In the genomic region with DNA sequence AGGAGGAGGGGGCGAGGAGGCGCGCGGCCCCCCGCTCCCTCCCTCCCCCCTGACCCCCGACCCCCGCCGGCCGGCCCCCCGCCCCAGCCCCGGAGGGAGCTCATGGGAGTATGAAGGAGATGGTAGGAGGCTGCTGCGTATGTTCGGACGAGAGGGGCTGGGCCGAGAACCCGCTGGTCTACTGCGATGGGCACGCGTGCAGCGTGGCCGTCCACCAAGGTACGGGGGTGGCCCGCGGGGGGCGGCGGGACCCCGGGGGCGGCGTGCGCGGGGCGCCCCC, we compare ENCODE assay signal across 8 cellular contexts. TPM values are rescaled to one million over a fixed set of nuclear protein-coding genes. Genes with fewer than 3 reads are reported as not detected.
DNase-seq lines count a peak whose midpoint lies in the region; ATAC-seq and TF ChIP-seq lines count a peak whose summit lies in the region.

No MANE protein-coding gene starts in this region.

- no peak for DNase-seq in right atrium auricular region (ENCODE audit: low spot score)
- DNase-seq in Right ventricle myocardium inferior (ENCODE audit: missing footprints): no peak
- peak; percentile 34 for DNase-seq in astrocyte of the hippocampus (ENCODE audit: low read depth, low spot score)
- no peak for DNase-seq in lung (ENCODE audit: low spot score)
- no peak for DNase-seq in activated effector memory CD4-positive, alpha-beta T cell treated with Interleukin-2 at 50 U/mL for 16 hours
- no peak for DNase-seq in GM19240 (ENCODE audit: insufficient read length, low spot score)
- DNase-seq in SHP77 (lab: John Stamatoyannopoulos, UW): no peak

- H3K4me1 ChIP-seq in right atrium auricular region: peaks cover 0 to 55% of the 10 kb centered on the region in 2 donors
- peaks cover 4 to 10% of the 10 kb centered on the region in 2 donors for H3K4me1 ChIP-seq in lung (ENCODE audit: control insufficient read depth in 2 of 2, insufficient read depth in 2 of 2, low read length in 2 of 2)

- WGBS in lung, 2 donors: 1 to 3% methylated on average over 8 to 30 of the region's 32 CpGs

- no peaks in the 10 kb centered on the region for H3K27me3 ChIP-seq in right atrium auricular region
- no peaks in the 10 kb centered on the region for H3K27me3 ChIP-seq in lung (ENCODE audit: control insufficient read depth, insufficient read depth)

- H3K4me3 ChIP-seq in right atrium auricular region: peak overlapping the region; percentile 71 to 93
- peak overlapping the region; percentile 59 for H3K4me3 ChIP-seq in lung

- no peak for ATAC-seq in Right ventricle myocardium inferior
- ATAC-seq in lung (ENCODE audit: insufficient read depth, low FRiP score): no peak
- ATAC-seq in HG03457 (IDR thresholded peaks at IDR 0.05; ENCODE audit: unreplicated experiment): no peak

- H3K9me3 ChIP-seq in right atrium auricular region (no peaks in the 10 kb centered on the region), lung (ENCODE audit: control insufficient read depth in 2 of 2, insufficient read depth in 1 of 2, low read length in 1 of 2) (no peaks in the 10 kb centered on the region)

- H3K27ac ChIP-seq in right atrium auricular region (peak overlapping the region; percentile 93 to 95), lung (ENCODE audit: low read depth in 1 of 2, low read length in 1 of 2) (peak overlapping the region; percentile 87 to 97)

- H3K36me3 ChIP-seq in right atrium auricular region (peaks cover 20% of the 10 kb centered on the region), lung (ENCODE audit: control insufficient read depth in 2 of 2, insufficient read depth in 2 of 2, low read length in 2 of 2) (peaks cover 0 to 17% of the 10 kb centered on the region in 2 donors)

- intact Hi-C loops in Right ventricle myocardium inferior (cut with DNase I): loop anchor here (5.0 kb wide), 1 partner anchor 92 kb away; a partner anchor contains a TSS

- TF ChIP-seq CTCF in right atrium auricular region (IDR thresholded peaks at IDR 0.05): no peak
- TF ChIP-seq CTCF in lung (IDR thresholded peaks at IDR 0.05; ENCODE audit: control extremely low read depth, extremely low read depth): no peak

RNA-seq across cellular contexts. Expression of a gene that starts 0.4 kb away (rescaled TPM):
- total RNA-seq in right atrium auricular region (10 to 100 TPM; 38.6 to 71.6 TPM), Right ventricle myocardium inferior (71.1 TPM), lung (100 to 1,000 TPM in 1 of 2 donors, 10 to 100 TPM in 1; 70.1 to 108 TPM)
- polyA plus RNA-seq in lung: 10 to 100 TPM; 64.0 to 70.6 TPM

RNA-seq across cellular contexts. Expression of a gene that starts 24.7 kb away (rescaled TPM):
- total RNA-seq in right atrium auricular region (10 to 100 TPM; 17.2 to 20.0 TPM), Right ventricle myocardium inferior (84.7 TPM), lung (10 to 100 TPM in 1 of 2 donors, 1 to 10 TPM in 1; 2.4 to 49.7 TPM)
- 10 to 100 TPM; 34.4 to 41.5 TPM for polyA plus RNA-seq in lung

RNA-seq across cellular contexts. Expression of a gene that starts 30.7 kb away (rescaled TPM):
- total RNA-seq in right atrium auricular region (1 to 10 TPM in 1 of 2 donors, under 1 TPM in 1; 0.70 to 3.1 TPM), Right ventricle myocardium inferior (0.51 TPM), lung (1 to 10 TPM in 1 of 2 donors, under 1 TPM in 1; 0.40 to 2.8 TPM)
- polyA plus RNA-seq in lung: 1 to 10 TPM; 1.6 to 2.8 TPM

RNA-seq across cellular contexts. Expression of a gene that starts 42.7 kb away (rescaled TPM):
- total RNA-seq in right atrium auricular region (10 to 100 TPM in 1 of 2 donors, 1 to 10 TPM in 1; 5.9 to 12.1 TPM), Right ventricle myocardium inferior (24.4 TPM), lung (10 to 100 TPM; 29.2 to 43.3 TPM)
- 10 to 100 TPM; 17.1 to 61.4 TPM for polyA plus RNA-seq in lung

RNA-seq across cellular contexts. Expression of a gene that starts 47.1 kb away (rescaled TPM):
- total RNA-seq in right atrium auricular region: 100 to 1,000 TPM; 185 to 200 TPM
- total RNA-seq in Right ventricle myocardium inferior: 175 TPM
- total RNA-seq in lung: 100 to 1,000 TPM in 1 of 2 donors, 10 to 100 TPM in 1; 81.3 to 175 TPM
- polyA plus RNA-seq in lung: 100 to 1,000 TPM; 293 to 374 TPM
